19 cellular contexts compared by ENCODE assay signal in genomic region chr10:115879372-115879771, GRCh38.
DNase-seq lines count a peak whose midpoint lies in the region; ATAC-seq, FAIRE-seq and TF ChIP-seq lines count a peak whose summit lies in the region.
"Had no signal": no experiment of that assay in that cellular context is flagged by ENCODE, and none has a peak within 500 bp of the region (broad histone marks: within the 10 kb centered on the region; RNA-seq: fewer than 3 reads in every experiment).

No MANE protein-coding gene starts in this region.

- intact Hi-C loops in natural killer cell (cut with micrococcal nuclease): no loop called here

- no peaks in the 10 kb centered on the region for H3K36me3 Mint-ChIP-seq in natural killer cell
- H3K36me3 Mint-ChIP-seq: CD8-positive, alpha-beta memory T cell; memory B cell had no signal

- DNase-seq in GM12892 (ENCODE audit: insufficient read length) (peak; percentile 6), natural killer cell (no peak), T1000 (lab: John Stamatoyannopoulos, UW) (no peak)
- DNase-seq in stimulated activated CD4-positive, alpha-beta T cell treated with anti-CD3 and anti-CD28 coated beads, Interleukin-4, amount 100 ng/mL, for 1 hour: no peak
- no peak for DNase-seq in activated CD4-positive, alpha-beta T cell treated with anti-CD3 and anti-CD28 coated beads for 4 hours
- DNase-seq: activated CD4-positive, alpha-beta T cell treated with anti-CD3 and anti-CD28 coated beads, Interleukin-2, amount 10 ng/mL, durations not matched to agents 24 days and 14 days; CD8-positive, alpha-beta memory T cell; dorsolateral prefrontal cortex; GDM1; NCI-H69; T-helper 2 cell; thyroid gland had no signal

- peak; percentile 95 for ATAC-seq in GM19351 (IDR thresholded peaks at IDR 0.05; ENCODE audit: unreplicated experiment)
- ATAC-seq in HG02623 (IDR thresholded peaks at IDR 0.05; ENCODE audit: unreplicated experiment): peak; percentile 82
- ATAC-seq in HG03378 (IDR thresholded peaks at IDR 0.05; ENCODE audit: unreplicated experiment): peak; percentile 79
- no peak for ATAC-seq in natural killer cell
- ATAC-seq: A549, K562 had no signal

- TF ChIP-seq POLR2A in GM12892 (IDR thresholded peaks at IDR 0.05; ENCODE audit: low read depth, low read length): no peak

- H3K4me1 Mint-ChIP-seq in natural killer cell: no peaks in the 10 kb centered on the region
- H3K4me1 Mint-ChIP-seq: activated CD4-positive, alpha-beta T cell treated with anti-CD3 and anti-CD28 coated beads, Interleukin-2, amount 10 ng/mL, durations not matched to agents 24 days and 14 days; CD8-positive, alpha-beta memory T cell; memory B cell had no signal

- H3K27me3 Mint-ChIP-seq in natural killer cell (ENCODE audit: low read depth in 2 of 2): peaks cover 0 to 2% of the 10 kb centered on the region in 2 donors
- H3K27me3 Mint-ChIP-seq: activated CD4-positive, alpha-beta T cell treated with anti-CD3 and anti-CD28 coated beads, Interleukin-2, amount 10 ng/mL, durations not matched to agents 24 days and 14 days; CD8-positive, alpha-beta memory T cell; memory B cell had no signal

- H3K4me3 Mint-ChIP-seq in natural killer cell: no peak overlapping the region
- H3K4me3 Mint-ChIP-seq: activated CD4-positive, alpha-beta T cell treated with anti-CD3 and anti-CD28 coated beads, Interleukin-2, amount 10 ng/mL, durations not matched to agents 24 days and 14 days; CD8-positive, alpha-beta memory T cell; memory B cell had no signal

- no peak for FAIRE-seq in GM12892 (lab: Jason Lieb, UNC)
- FAIRE-seq: A549, astrocyte, K562 had no signal

- no peak overlapping the region for H3K27ac Mint-ChIP-seq in natural killer cell
- H3K27ac Mint-ChIP-seq: activated CD4-positive, alpha-beta T cell treated with anti-CD3 and anti-CD28 coated beads, Interleukin-2, amount 10 ng/mL, durations not matched to agents 24 days and 14 days; CD8-positive, alpha-beta memory T cell; memory B cell had no signal

- no peak for TF ChIP-seq CTCF in natural killer cell (IDR thresholded peaks at IDR 0.05)

- peaks cover 2 to 13% of the 10 kb centered on the region in 2 donors for H3K9me3 Mint-ChIP-seq in natural killer cell
- H3K9me3 Mint-ChIP-seq: activated CD4-positive, alpha-beta T cell treated with anti-CD3 and anti-CD28 coated beads, Interleukin-2, amount 10 ng/mL, durations not matched to agents 24 days and 14 days; memory B cell had no signal

Comparison
In these comparisons a context has a peak if more than half of its experiments do, and no peak if none do; other contexts are left out.
1. ATAC-seq: peak in GM19351 (single experiment), HG02623 (single experiment) and HG03378 (single experiment); none in natural killer cell (0 of 3).